ENCODE assay signal across 1 cellular context in genomic region chr12:54340845-54341244, GRCh38.
TF ChIP-seq lines count a peak whose summit lies in the region.

No MANE protein-coding gene starts in this region.

TF ChIP-seq in HepG2, 621 proteins besides CTCF, POLR2A, EP300 and RAD21:
- TF ChIP-seq SOX5 (CRISPR knock-in tag; IDR thresholded peaks at IDR 0.05; ENCODE audit: borderline replicate concordance), result peak; percentile 81
- TF ChIP-seq ZNF350 (CRISPR knock-in tag; IDR thresholded peaks at IDR 0.05; ENCODE audit: borderline replicate concordance, low read depth), result no peak
- no peak for TF ChIP-seq FOSL2 (CRISPR knock-in tag; IDR thresholded peaks at IDR 0.05)
- TF ChIP-seq SP5 (CRISPR knock-in tag; IDR thresholded peaks at IDR 0.05; ENCODE audit: borderline replicate concordance, low read depth), result no peak
- TF ChIP-seq ZMYM2 (CRISPR knock-in tag; IDR thresholded peaks at IDR 0.05), result no peak
- TF ChIP-seq, protein P1, sequence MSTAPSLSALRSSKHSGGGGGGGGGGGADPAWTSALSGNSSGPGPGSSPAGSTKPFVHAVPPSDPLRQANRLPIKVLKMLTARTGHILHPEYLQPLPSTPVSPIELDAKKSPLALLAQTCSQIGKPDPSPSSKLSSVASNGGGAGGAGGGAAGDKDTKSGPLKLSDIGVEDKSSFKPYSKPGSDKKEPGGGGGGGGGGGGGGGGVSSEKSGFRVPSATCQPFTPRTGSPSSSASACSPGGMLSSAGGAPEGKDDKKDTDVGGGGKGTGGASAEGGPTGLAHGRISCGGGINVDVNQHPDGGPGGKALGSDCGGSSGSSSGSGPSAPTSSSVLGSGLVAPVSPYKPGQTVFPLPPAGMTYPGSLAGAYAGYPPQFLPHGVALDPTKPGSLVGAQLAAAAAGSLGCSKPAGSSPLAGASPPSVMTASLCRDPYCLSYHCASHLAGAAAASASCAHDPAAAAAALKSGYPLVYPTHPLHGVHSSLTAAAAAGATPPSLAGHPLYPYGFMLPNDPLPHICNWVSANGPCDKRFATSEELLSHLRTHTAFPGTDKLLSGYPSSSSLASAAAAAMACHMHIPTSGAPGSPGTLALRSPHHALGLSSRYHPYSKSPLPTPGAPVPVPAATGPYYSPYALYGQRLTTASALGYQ (CRISPR knock-in tag; IDR thresholded peaks at IDR 0.05), result no peak
- peak; percentile 54 for TF ChIP-seq HNF4A (CRISPR knock-in tag; IDR thresholded peaks at IDR 0.05)
- no peak for TF ChIP-seq SMARCC2 (IDR thresholded peaks at IDR 0.05)
- no peak for TF ChIP-seq ZBTB20 (CRISPR knock-in tag; IDR thresholded peaks at IDR 0.05; ENCODE audit: borderline replicate concordance, low read depth)
- TF ChIP-seq, protein P2, sequence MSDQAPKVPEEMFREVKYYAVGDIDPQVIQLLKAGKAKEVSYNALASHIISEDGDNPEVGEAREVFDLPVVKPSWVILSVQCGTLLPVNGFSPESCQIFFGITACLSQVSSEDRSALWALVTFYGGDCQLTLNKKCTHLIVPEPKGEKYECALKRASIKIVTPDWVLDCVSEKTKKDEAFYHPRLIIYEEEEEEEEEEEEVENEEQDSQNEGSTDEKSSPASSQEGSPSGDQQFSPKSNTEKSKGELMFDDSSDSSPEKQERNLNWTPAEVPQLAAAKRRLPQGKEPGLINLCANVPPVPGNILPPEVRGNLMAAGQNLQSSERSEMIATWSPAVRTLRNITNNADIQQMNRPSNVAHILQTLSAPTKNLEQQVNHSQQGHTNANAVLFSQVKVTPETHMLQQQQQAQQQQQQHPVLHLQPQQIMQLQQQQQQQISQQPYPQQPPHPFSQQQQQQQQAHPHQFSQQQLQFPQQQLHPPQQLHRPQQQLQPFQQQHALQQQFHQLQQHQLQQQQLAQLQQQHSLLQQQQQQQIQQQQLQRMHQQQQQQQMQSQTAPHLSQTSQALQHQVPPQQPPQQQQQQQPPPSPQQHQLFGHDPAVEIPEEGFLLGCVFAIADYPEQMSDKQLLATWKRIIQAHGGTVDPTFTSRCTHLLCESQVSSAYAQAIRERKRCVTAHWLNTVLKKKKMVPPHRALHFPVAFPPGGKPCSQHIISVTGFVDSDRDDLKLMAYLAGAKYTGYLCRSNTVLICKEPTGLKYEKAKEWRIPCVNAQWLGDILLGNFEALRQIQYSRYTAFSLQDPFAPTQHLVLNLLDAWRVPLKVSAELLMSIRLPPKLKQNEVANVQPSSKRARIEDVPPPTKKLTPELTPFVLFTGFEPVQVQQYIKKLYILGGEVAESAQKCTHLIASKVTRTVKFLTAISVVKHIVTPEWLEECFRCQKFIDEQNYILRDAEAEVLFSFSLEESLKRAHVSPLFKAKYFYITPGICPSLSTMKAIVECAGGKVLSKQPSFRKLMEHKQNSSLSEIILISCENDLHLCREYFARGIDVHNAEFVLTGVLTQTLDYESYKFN (CRISPR knock-in tag; conservative IDR thresholded peaks at IDR 0.05), result 0 out of 2 replicates have a peak, but pooled peaks have one; percentile 11
- TF ChIP-seq SAP130 (CRISPR knock-in tag; IDR thresholded peaks at IDR 0.05; ENCODE audit: low read depth), result peak; percentile 24; the same call in 1 of the 2 replicates
- TF ChIP-seq ZNF460 (CRISPR knock-in tag; IDR thresholded peaks at IDR 0.05; ENCODE audit: borderline replicate concordance), result peak; percentile 93
- no peak for TF ChIP-seq SOX6 (IDR thresholded peaks at IDR 0.05)
- TF ChIP-seq SOX6 (CRISPR knock-in tag; IDR thresholded peaks at IDR 0.05), result peak; percentile 80
- no peak for TF ChIP-seq ZNF768 (CRISPR knock-in tag; IDR thresholded peaks at IDR 0.05)
- TF ChIP-seq FOXC1 (CRISPR knock-in tag; IDR thresholded peaks at IDR 0.05; ENCODE audit: borderline replicate concordance), result no peak
- TF ChIP-seq SOX13 (IDR thresholded peaks at IDR 0.05), result 0 out of 2 replicates have a peak, but pooled peaks have one; percentile 30
- TF ChIP-seq SOX13 (CRISPR knock-in tag; conservative IDR thresholded peaks at IDR 0.05 in 1 of 2, IDR thresholded peaks at IDR 0.05 in 1 of 2), result peak in 1 of 2 experiments; percentile 93; a peak in 2 of 4 replicates
- no peak for TF ChIP-seq ARHGAP35 (CRISPR knock-in tag; IDR thresholded peaks at IDR 0.05; ENCODE audit: borderline replicate concordance)
- TF ChIP-seq ELF3 (CRISPR knock-in tag; IDR thresholded peaks at IDR 0.05), result no peak
TF ChIP-seq in HepG2: peak in this region for 7.
